Comparison of ENCODE assay signal across 8 cellular contexts in genomic region chr12:57229041-57229633, GRCh38. TPM values are rescaled to one million over a fixed set of nuclear protein-coding genes. Genes with fewer than 3 reads are reported as not detected.
DNase-seq lines count a peak whose midpoint lies in the region; ATAC-seq and TF ChIP-seq lines count a peak whose summit lies in the region.

No MANE protein-coding gene starts in this region.

- H3K27ac ChIP-seq in ACC112 (ENCODE audit: low read depth, low read length) (peak overlapping the region; percentile 93), OCI-LY1 (ENCODE audit: low read depth, low read length, poor library complexity, severe bottlenecking) (peak overlapping the region; percentile 97), colonic mucosa (peak overlapping the region; percentile 55), neutrophil (no peak overlapping the region)

- peaks cover 40% of the 10 kb centered on the region for H3K4me1 ChIP-seq in ACC112 (ENCODE audit: control insufficient read depth, insufficient read depth, low read length, unreplicated experiment)
- H3K4me1 ChIP-seq in OCI-LY1 (ENCODE audit: insufficient read depth, low read length, severe bottlenecking): peaks cover 80% of the 10 kb centered on the region
- H3K4me1 ChIP-seq in colonic mucosa: peaks cover 8% of the 10 kb centered on the region
- peaks cover 40 to 48% of the 10 kb centered on the region in 2 experiments for H3K4me1 ChIP-seq in neutrophil (ENCODE audit: control insufficient read depth in 1 of 2, insufficient read depth in 1 of 2, low read depth in 1 of 2, low read length in 1 of 2)

- H4K20me1 ChIP-seq in OCI-LY1 (ENCODE audit: insufficient read depth, low read length): no peaks in the 10 kb centered on the region

- H3K27me3 ChIP-seq in ACC112 (ENCODE audit: insufficient read depth, low read length) (no peaks in the 10 kb centered on the region), OCI-LY1 (ENCODE audit: insufficient read depth, low read length) (no peaks in the 10 kb centered on the region), colonic mucosa (peaks cover 30% of the 10 kb centered on the region), neutrophil (peaks cover 51% of the 10 kb centered on the region)

- no peaks in the 10 kb centered on the region for H3K9me3 ChIP-seq in OCI-LY1 (ENCODE audit: low read length)
- H3K9me3 ChIP-seq in colonic mucosa: no peaks in the 10 kb centered on the region
- no peaks in the 10 kb centered on the region for H3K9me3 ChIP-seq in neutrophil

- peak overlapping the region; percentile 88 for H3K4me2 ChIP-seq in OCI-LY1 (ENCODE audit: low read length)

- H3F3A ChIP-seq in OCI-LY1 (ENCODE audit: insufficient read depth, low read length): peaks cover 8% of the 10 kb centered on the region; the same call in 1 of the 2 replicates

- no peak for TF ChIP-seq POLR2A in erythroblast (IDR thresholded peaks at IDR 0.05; ENCODE audit: low read length)

- no peaks in the 10 kb centered on the region for H3K9me2 ChIP-seq in OCI-LY1 (ENCODE audit: low read depth, low read length)

- H3K9ac ChIP-seq in OCI-LY1 (ENCODE audit: low read length) (peak overlapping the region; percentile 98), colonic mucosa (ENCODE audit: low read depth in 2 of 2, low read length in 2 of 2) (peak overlapping the region in 1 of 2 donors; percentile 90)

- intact Hi-C loops in colonic mucosa (cut with DNase I): no loop called here

- H2AFZ ChIP-seq in ACC112 (ENCODE audit: low read length, unreplicated experiment): peak overlapping the region; percentile 16
- peak overlapping the region; percentile 25; the same call in 1 of the 2 replicates for H2AFZ ChIP-seq in OCI-LY1 (ENCODE audit: low read length)

- DNase-seq in colonic mucosa: no peak
- no peak for DNase-seq in erythroblast (lab: John Stamatoyannopoulos, UW)
- DNase-seq in stimulated activated CD4-positive, alpha-beta T cell treated with anti-CD3 and anti-CD28 coated beads, Interleukin-12 subunit alpha, Interleukin-12 subunit beta, amount 100 ng/mL, for 4 hours: no peak
- no peak for DNase-seq in RPMI8226

- peak overlapping the region; percentile 86 for H3K4me3 ChIP-seq in ACC112 (ENCODE audit: low read depth, low read length)
- peak overlapping the region; percentile 94 for H3K4me3 ChIP-seq in OCI-LY1 (ENCODE audit: low read depth, low read length, poor library complexity, severe bottlenecking)
- H3K4me3 ChIP-seq in colonic mucosa: peak overlapping the region; percentile 71
- H3K4me3 ChIP-seq in neutrophil (ENCODE audit: low read depth in 1 of 2, low read length in 1 of 2): peak overlapping the region; percentile 51 to 56

- H3K36me3 ChIP-seq in ACC112 (ENCODE audit: insufficient read depth, low read length) (peaks cover 23% of the 10 kb centered on the region; the same call in 1 of the 2 replicates), OCI-LY1 (ENCODE audit: insufficient read depth, low read length) (peaks cover 41% of the 10 kb centered on the region), colonic mucosa (peaks cover 9% of the 10 kb centered on the region), neutrophil (peaks cover 20% of the 10 kb centered on the region)

- peak; percentile 6 for ATAC-seq in GM19351 (IDR thresholded peaks at IDR 0.05; ENCODE audit: unreplicated experiment)

- TF ChIP-seq CTCF in OCI-LY1 (IDR thresholded peaks at IDR 0.05; ENCODE audit: low read length) (no peak), colonic mucosa (IDR thresholded peaks at IDR 0.05) (no peak), neutrophil (IDR thresholded peaks at IDR 0.05) (no peak)

- H3K79me2 ChIP-seq in ACC112 (ENCODE audit: control insufficient read depth, insufficient read depth, low read length, unreplicated experiment) (peaks cover 35% of the 10 kb centered on the region), OCI-LY1 (ENCODE audit: insufficient read depth, low read length) (peaks cover 18% of the 10 kb centered on the region)

RNA-seq across cellular contexts. Expression of gene SHMT2, which starts 0.4 kb away (rescaled TPM):
- total RNA-seq in colonic mucosa: 100 to 1,000 TPM in 1 of 2 donors, 10 to 100 TPM in 1; 69.4 to 160 TPM

RNA-seq across cellular contexts. Expression of gene NXPH4, which starts 12.5 kb away (rescaled TPM):
- total RNA-seq in colonic mucosa: under 1 TPM in 1 of 2 donors, not detected in 1; 0.27 TPM

RNA-seq across cellular contexts. Expression of gene STAC3, which starts 21.9 kb away (rescaled TPM):
- 1 to 10 TPM; 1.9 to 2.7 TPM for total RNA-seq in colonic mucosa
